In the genomic region with DNA sequence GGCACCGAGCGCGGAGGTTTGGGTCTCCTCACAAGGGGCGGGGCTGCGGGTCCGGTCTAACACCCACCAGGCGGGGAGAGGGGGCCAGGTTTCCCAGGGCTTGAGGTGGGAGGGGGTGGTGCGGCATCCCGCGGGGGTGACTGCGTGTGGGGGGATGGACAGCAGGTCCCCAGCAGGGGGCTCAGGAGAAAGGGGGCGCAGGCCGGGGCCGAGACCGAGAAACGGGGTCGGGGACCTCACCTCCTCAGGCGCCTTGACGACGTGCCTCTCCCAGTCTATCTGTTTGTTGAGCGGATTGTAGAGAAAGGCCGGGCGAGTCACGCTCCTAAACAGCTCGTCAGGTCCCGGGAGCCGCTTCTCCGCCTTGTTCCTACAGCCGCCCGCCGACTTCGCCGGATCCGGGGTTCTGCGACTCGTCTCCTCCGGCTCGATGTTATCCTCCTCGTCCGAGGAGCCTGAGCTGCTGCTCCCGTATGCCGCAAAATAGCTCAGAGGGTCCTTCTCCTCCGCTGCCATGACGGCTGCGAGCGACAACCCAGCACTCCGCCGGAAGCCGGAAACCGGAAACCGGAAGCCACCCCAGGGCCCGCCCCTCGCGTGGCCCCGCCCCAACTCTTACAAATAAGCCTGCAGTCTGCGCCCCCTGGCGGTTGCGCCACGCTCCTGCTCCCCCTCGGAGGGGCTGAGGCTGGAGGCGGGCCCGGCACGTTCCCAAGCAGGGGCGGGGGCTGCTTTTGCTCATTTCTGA, we compare ENCODE assay signal across 8 cellular contexts. TPM values are rescaled to one million over a fixed set of nuclear protein-coding genes. Genes with fewer than 3 reads are reported as not detected.
DNase-seq lines count a peak whose midpoint lies in the region; ATAC-seq and TF ChIP-seq lines count a peak whose summit lies in the region.

A gene (minus strand): TSS at position 545 of the 748 bp plus-strand sequence. CDS start 29 bp downstream, at position 516.

- peak; percentile 97 for ATAC-seq in HG02571 (IDR thresholded peaks at IDR 0.05; ENCODE audit: unreplicated experiment)

- TF ChIP-seq CTCF in GM10248 (IDR thresholded peaks at IDR 0.05; ENCODE audit: control extremely low read depth, extremely low read depth, low read depth, missing control alignments) (peak; percentile 95), NB4 (IDR thresholded peaks at IDR 0.05; ENCODE audit: low read depth, low read length) (peak; percentile 63), suprapubic skin (IDR thresholded peaks at IDR 0.05) (peak; percentile 92 to 99)

- H3K36me3 ChIP-seq in SK-N-MC (ENCODE audit: insufficient read depth, low read length) (peaks cover 37% of the 10 kb centered on the region), suprapubic skin (peaks cover 22% of the 10 kb centered on the region)

- peak within 1 kb of the TSS; percentile 89 for H3K4me3 ChIP-seq in NB4 (ENCODE audit: low read depth, low read length)
- H3K4me3 ChIP-seq in SK-N-MC: peak within 1 kb of the TSS; percentile 89
- peak within 1 kb of the TSS; percentile 90 for H3K4me3 ChIP-seq in suprapubic skin

- H3K27me3 ChIP-seq in suprapubic skin: no peaks in the 10 kb centered on the region

- H3K9me3 ChIP-seq in SK-N-MC (ENCODE audit: low read depth, low read length) (no peaks in the 10 kb centered on the region), suprapubic skin (no peaks in the 10 kb centered on the region)

- WGBS in suprapubic skin: under 1% methylated on average over 41 of the region's 64 CpGs

- no peak within 1 kb of the TSS for H3K27ac ChIP-seq in SK-N-MC
- H3K27ac ChIP-seq in suprapubic skin: peak within 1 kb of the TSS; percentile 89

- peaks cover 30% of the 10 kb centered on the region for H3K4me1 ChIP-seq in suprapubic skin

- TF ChIP-seq POLR2A in NB4 (IDR thresholded peaks at IDR 0.05; ENCODE audit: extremely low read depth, insufficient read length) (peak; percentile 92), suprapubic skin (IDR thresholded peaks at IDR 0.05) (peak in 1 of 2 donors; percentile 78)

- DNase-seq in GM10248 (ENCODE audit: extremely low spot score) (peak; percentile 93), NB4 (ENCODE audit: low read depth) (peak; percentile 92), SK-N-MC (ENCODE audit: low read depth, low spot score) (no peak), germinal center (ENCODE audit: low spot score) (peak; percentile 88), nucleus accumbens (lab: John Stamatoyannopoulos, UW) (peak; percentile 22 to 98 (median 92)), suprapubic skin (ENCODE audit: low spot score in 2 of 2) (peak; percentile 97 to 98)
- peak; percentile 95 for DNase-seq in activated naive CD4-positive, alpha-beta T cell treated with anti-CD3 and anti-CD28 coated beads, Interleukin-2, amount 50 U/mL, for 16 hours

- no peak for TF ChIP-seq EP300 in suprapubic skin (IDR thresholded peaks at IDR 0.05)

- H3K9ac ChIP-seq in SK-N-MC (ENCODE audit: insufficient read length): peak within 1 kb of the TSS; percentile 83

- POLR2A ChIA-PET in GM10248 (lab: Yijun Ruan, JAX): interaction anchor here (0.9 to 1.5 kb wide), 3 partner anchors 11 to 22 kb away, joined by 3 to 9 read pairs (median 5); a partner anchor contains a TSS

- CTCF ChIA-PET in GM10248 (lab: Yijun Ruan, JAX): interaction anchor here (0.7 to 11.1 kb wide), 51 partner anchors 9 to 477 kb away, joined by 3 to 203 read pairs (median 4); a partner anchor contains a TSS

RNA-seq across cellular contexts. Expression of the gene that starts here (rescaled TPM):
- 10 to 100 TPM; 13.9 to 33.3 (median 18.3) TPM for total RNA-seq in suprapubic skin
